ENCODE assay signal across 30 cellular contexts in the genomic region with DNA sequence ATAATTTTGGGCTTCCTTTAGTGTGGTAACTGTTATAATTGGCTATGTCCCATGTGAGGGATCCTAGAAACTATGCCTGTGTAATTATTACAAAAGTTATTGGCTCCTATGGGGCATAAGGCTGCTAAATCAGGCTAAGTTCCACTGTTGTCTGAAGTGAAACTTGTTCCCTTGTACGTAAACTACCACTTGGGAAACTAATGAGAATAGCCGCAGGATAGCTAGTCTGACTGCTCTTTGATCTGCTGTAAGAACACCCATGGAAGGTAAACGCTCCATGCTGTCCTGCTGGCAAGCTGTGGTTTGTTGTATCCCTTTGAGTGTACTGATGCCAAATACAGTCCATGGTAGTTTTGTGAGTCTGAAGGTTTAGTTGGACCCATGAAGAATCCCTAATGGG. TPM values are rescaled to one million over a fixed set of nuclear protein-coding genes. Genes with fewer than 3 reads are reported as not detected.
"Had no signal": no experiment of that assay in that cellular context is flagged by ENCODE, and none has a peak within 500 bp of the region (broad histone marks: within the 10 kb centered on the region; RNA-seq: fewer than 3 reads in every experiment).

No MANE protein-coding gene starts in this region.

- H3K9ac ChIP-seq: parathyroid adenoma had no signal

- H3K4me3 ChIP-seq: dorsolateral prefrontal cortex, esophagus muscularis mucosa, heart right ventricle, left ventricle myocardium inferior, lower lobe of right lung, mucosa of descending colon, right atrium auricular region, skin epidermis, thoracic aorta, tibial nerve, upper lobe of left lung had no signal

- H3K27ac Mint-ChIP-seq: endodermal cell; immature natural killer cell; mesothelial cell of epicardium; naive B cell; natural killer cell treated with Interleukin-12 subunit alpha and Interleukin-12 subunit beta and Interleukin-15 and Interleukin-18, amount 100 ng/mL, for 72 hours; progenitor cell of endocrine pancreas; stimulated activated naive B cell treated with anti-CD40 and anti-IgM and Interleukin-4, amounts not matched to agents 10 μg/mL and 1 μg/mL and 100 μg/mL, for 72 hours; stimulated activated naive CD8-positive, alpha-beta T cell treated with anti-CD3 and anti-CD28 coated beads, Interleukin-15, Interleukin-2, amounts not matched to agents 100 ng/mL and 50 ng/mL, for 24 hours had no signal

- H3K4me1 ChIP-seq: left ventricle myocardium inferior, parathyroid adenoma, right atrium auricular region, upper lobe of left lung had no signal

- H3K27me3 ChIP-seq: esophagus muscularis mucosa, right atrium auricular region, tibial nerve, upper lobe of left lung had no signal

- DNase-seq: central memory CD4-positive, alpha-beta T cell; dorsolateral prefrontal cortex; effector CD8-positive, alpha-beta T cell; endodermal cell; foreskin melanocyte; glutamatergic neuron; heart right ventricle; hypothalamus; immature natural killer cell; islet precursor cell; left ventricle myocardium inferior; lower lobe of right lung; mesenchymal stem cell; mucosa of descending colon; naive B cell; stimulated activated CD4-positive, alpha-beta T cell treated with anti-CD3 and anti-CD28 coated beads, Interleukin-15, amount 100 ng/mL, for 24 hours; stimulated activated CD4-positive, alpha-beta T cell treated with anti-CD3 and anti-CD28 coated beads, Interleukin-2, amount 100 ng/mL, for 48 hours; stimulated activated naive B cell treated with anti-CD40 and anti-IgM and Interleukin-4, amounts not matched to agents 10 μg/mL and 1 μg/mL and 100 μg/mL, for 72 hours; upper lobe of left lung had no signal

- H3K36me3 ChIP-seq: esophagus muscularis mucosa, heart right ventricle, left ventricle myocardium inferior, lower lobe of right lung, right atrium auricular region, thoracic aorta, tibial nerve, upper lobe of left lung had no signal

- H3K4me1 Mint-ChIP-seq: immature natural killer cell, neural crest cell had no signal

- H3K79me2 ChIP-seq: parathyroid adenoma had no signal

- H3K27me3 Mint-ChIP-seq: naive B cell; progenitor cell of endocrine pancreas; stimulated activated naive CD8-positive, alpha-beta T cell treated with anti-CD3 and anti-CD28 coated beads, Interleukin-15, Interleukin-2, amounts not matched to agents 100 ng/mL and 50 ng/mL, for 24 hours had no signal

- ATAC-seq: heart right ventricle; lower lobe of right lung; mucosa of descending colon; natural killer cell treated with Interleukin-12 subunit alpha and Interleukin-12 subunit beta and Interleukin-15 and Interleukin-18, amount 100 ng/mL, for 72 hours; stimulated activated naive B cell treated with anti-CD40 and anti-IgM and Interleukin-4, amounts not matched to agents 10 μg/mL and 1 μg/mL and 100 μg/mL, for 72 hours had no signal

- H3K27ac ChIP-seq: dorsolateral prefrontal cortex, esophagus muscularis mucosa, heart right ventricle, left ventricle myocardium inferior, lower lobe of right lung, parathyroid adenoma, right atrium auricular region, skin epidermis, thoracic aorta, tibial nerve, upper lobe of left lung had no signal

- H3K4me3 Mint-ChIP-seq: endodermal cell; immature natural killer cell; mesothelial cell of epicardium; naive B cell; natural killer cell treated with Interleukin-12 subunit alpha and Interleukin-12 subunit beta and Interleukin-15 and Interleukin-18, amount 100 ng/mL, for 72 hours; neural crest cell; stimulated activated naive B cell treated with anti-CD40 and anti-IgM and Interleukin-4, amounts not matched to agents 10 μg/mL and 1 μg/mL and 100 μg/mL, for 72 hours; stimulated activated naive CD8-positive, alpha-beta T cell treated with anti-CD3 and anti-CD28 coated beads, Interleukin-15, Interleukin-2, amounts not matched to agents 100 ng/mL and 50 ng/mL, for 24 hours had no signal

- H3K36me3 Mint-ChIP-seq: immature natural killer cell; mesothelial cell of epicardium; naive B cell; natural killer cell treated with Interleukin-12 subunit alpha and Interleukin-12 subunit beta and Interleukin-15 and Interleukin-18, amount 100 ng/mL, for 72 hours; stimulated activated naive B cell treated with anti-CD40 and anti-IgM and Interleukin-4, amounts not matched to agents 10 μg/mL and 1 μg/mL and 100 μg/mL, for 72 hours had no signal

- H3K9me3 Mint-ChIP-seq: endodermal cell; natural killer cell treated with Interleukin-12 subunit alpha and Interleukin-12 subunit beta and Interleukin-15 and Interleukin-18, amount 100 ng/mL, for 72 hours; stimulated activated naive B cell treated with anti-CD40 and anti-IgM and Interleukin-4, amounts not matched to agents 10 μg/mL and 1 μg/mL and 100 μg/mL, for 72 hours; stimulated activated naive CD8-positive, alpha-beta T cell treated with anti-CD3 and anti-CD28 coated beads, Interleukin-15, Interleukin-2, amounts not matched to agents 100 ng/mL and 50 ng/mL, for 24 hours had no signal

- H2AFZ ChIP-seq: parathyroid adenoma had no signal

- H3K9me3 ChIP-seq: esophagus muscularis mucosa, heart right ventricle, left ventricle myocardium inferior, lower lobe of right lung, mucosa of descending colon, right atrium auricular region, thoracic aorta, tibial nerve, upper lobe of left lung had no signal

RNA-seq across cellular contexts. Expression of a gene that starts 9.3 kb away (rescaled TPM):
- polyA plus RNA-seq: immature natural killer cell had no signal
